Comparison of ENCODE assay signal across 31 cellular contexts in genomic region chr4:79516114-79516513, GRCh38.
"Had no signal": no experiment of that assay in that cellular context is flagged by ENCODE, and none has a peak within 500 bp of the region (broad histone marks: within the 10 kb centered on the region; RNA-seq: fewer than 3 reads in every experiment).

No MANE protein-coding gene starts in this region.

- DNase-seq: natural killer cell; occipital lobe; ovary; posterior cingulate gyrus; psoas muscle; right cardiac atrium; spleen; stimulated activated CD4-positive, alpha-beta T cell treated with anti-CD3 and anti-CD28 coated beads, Interleukin-12 subunit alpha, Interleukin-12 subunit beta, amount 100 ng/mL, for 4 hours; stimulated activated CD4-positive, alpha-beta T cell treated with anti-CD3 and anti-CD28 coated beads, Interleukin-1b, Interleukin-23, amount 100 ng/mL, for 48 hours; stimulated activated CD4-positive, alpha-beta T cell treated with anti-CD3 and anti-CD28 coated beads, Interleukin-4, amount 100 ng/mL, for 1 hour; stimulated activated CD4-positive, alpha-beta T cell treated with anti-CD3 and anti-CD28 coated beads, Interleukin-4, amount 100 ng/mL, for 4 hours; stimulated activated CD8-positive, alpha-beta memory T cell treated with anti-CD3 and anti-CD28 coated beads, Interleukin-4, amount 100 ng/mL, for 48 hours; stimulated activated naive CD4-positive, alpha-beta T cell; stimulated activated naive CD8-positive, alpha-beta T cell treated with anti-CD3 and anti-CD28 coated beads, Interleukin-15, amount 100 ng/mL, for 72 hours; stimulated activated naive CD8-positive, alpha-beta T cell treated with anti-CD3 and anti-CD28 coated beads, Interleukin-15, Interleukin-2, amounts not matched to agents 100 U/mL and 50 U/mL, for 24 hours; substantia nigra; testis; tibial artery; transverse colon; upper lobe of right lung; uterus had no signal

- H3K4me1 ChIP-seq: neural progenitor cell, parathyroid adenoma, psoas muscle, spleen, transverse colon, upper lobe of right lung, uterus had no signal

- H3K4me3 Mint-ChIP-seq: natural killer cell; neural progenitor cell; stimulated activated memory B cell treated with anti-CD40 and anti-IgM and Interleukin-4, amounts not matched to agents 10 μg/mL and 1 μg/mL and 100 μg/mL, for 72 hours; stimulated activated naive CD8-positive, alpha-beta T cell treated with anti-CD3 and anti-CD28 coated beads, Interleukin-15, amount 100 ng/mL, for 72 hours; type B pancreatic cell had no signal

- H3K36me3 ChIP-seq: neural progenitor cell, ovary, spleen, suprapubic skin, tibial artery, transverse colon, upper lobe of right lung, uterus had no signal

- H3K79me2 ChIP-seq: parathyroid adenoma had no signal

- H3K27me3 ChIP-seq: neural progenitor cell, ovary, suprapubic skin, testis, tibial artery, transverse colon, upper lobe of right lung, uterus had no signal

- H3K4me3 ChIP-seq: neural progenitor cell, ovary, psoas muscle, skin epidermis, smooth muscle cell, spleen, suprapubic skin, testis, tibial artery, transverse colon, upper lobe of right lung, uterus had no signal

- H3K9me3 Mint-ChIP-seq: nephron; neural progenitor cell; stimulated activated memory B cell treated with anti-CD40 and anti-IgM and Interleukin-4, amounts not matched to agents 10 μg/mL and 1 μg/mL and 100 μg/mL, for 72 hours; type B pancreatic cell had no signal

- H3K4me1 Mint-ChIP-seq: natural killer cell; neural progenitor cell; stimulated activated memory B cell treated with anti-CD40 and anti-IgM and Interleukin-4, amounts not matched to agents 10 μg/mL and 1 μg/mL and 100 μg/mL, for 72 hours; stimulated activated naive CD8-positive, alpha-beta T cell treated with anti-CD3 and anti-CD28 coated beads, Interleukin-15, amount 100 ng/mL, for 72 hours had no signal

- H3K36me3 Mint-ChIP-seq: natural killer cell; neural progenitor cell; stimulated activated memory B cell treated with anti-CD40 and anti-IgM and Interleukin-4, amounts not matched to agents 10 μg/mL and 1 μg/mL and 100 μg/mL, for 72 hours; type B pancreatic cell had no signal

- H3K4me2 ChIP-seq: neural progenitor cell, smooth muscle cell had no signal

- H3K27ac Mint-ChIP-seq: natural killer cell; neural progenitor cell; progenitor cell of endocrine pancreas; stimulated activated memory B cell treated with anti-CD40 and anti-IgM and Interleukin-4, amounts not matched to agents 10 μg/mL and 1 μg/mL and 100 μg/mL, for 72 hours; stimulated activated naive CD8-positive, alpha-beta T cell treated with anti-CD3 and anti-CD28 coated beads, Interleukin-15, amount 100 ng/mL, for 72 hours; type B pancreatic cell had no signal

- H3K9me3 ChIP-seq: ovary, psoas muscle, spleen, suprapubic skin, testis, tibial artery, transverse colon, upper lobe of right lung, uterus had no signal

- H3K27ac ChIP-seq: neural progenitor cell, ovary, parathyroid adenoma, psoas muscle, spleen, transverse colon, upper lobe of right lung, uterus had no signal

- ATAC-seq: natural killer cell; right cardiac atrium; sciatic nerve; stimulated activated memory B cell treated with anti-CD40 and anti-IgM and Interleukin-4, amounts not matched to agents 10 μg/mL and 1 μg/mL and 100 μg/mL, for 72 hours; stimulated activated naive CD8-positive, alpha-beta T cell treated with anti-CD3 and anti-CD28 coated beads, Interleukin-15, amount 100 ng/mL, for 72 hours; stimulated activated naive CD8-positive, alpha-beta T cell treated with anti-CD3 and anti-CD28 coated beads, Interleukin-15, Interleukin-2, amounts not matched to agents 100 U/mL and 50 U/mL, for 24 hours; upper lobe of right lung had no signal

- H3K27me3 Mint-ChIP-seq: progenitor cell of endocrine pancreas; stimulated activated naive CD8-positive, alpha-beta T cell treated with anti-CD3 and anti-CD28 coated beads, Interleukin-15, amount 100 ng/mL, for 72 hours had no signal

- H2AFZ ChIP-seq: neural progenitor cell, parathyroid adenoma had no signal

- H3K9ac ChIP-seq: neural progenitor cell, parathyroid adenoma had no signal
